9 cellular contexts compared by ENCODE assay signal in the genomic region with DNA sequence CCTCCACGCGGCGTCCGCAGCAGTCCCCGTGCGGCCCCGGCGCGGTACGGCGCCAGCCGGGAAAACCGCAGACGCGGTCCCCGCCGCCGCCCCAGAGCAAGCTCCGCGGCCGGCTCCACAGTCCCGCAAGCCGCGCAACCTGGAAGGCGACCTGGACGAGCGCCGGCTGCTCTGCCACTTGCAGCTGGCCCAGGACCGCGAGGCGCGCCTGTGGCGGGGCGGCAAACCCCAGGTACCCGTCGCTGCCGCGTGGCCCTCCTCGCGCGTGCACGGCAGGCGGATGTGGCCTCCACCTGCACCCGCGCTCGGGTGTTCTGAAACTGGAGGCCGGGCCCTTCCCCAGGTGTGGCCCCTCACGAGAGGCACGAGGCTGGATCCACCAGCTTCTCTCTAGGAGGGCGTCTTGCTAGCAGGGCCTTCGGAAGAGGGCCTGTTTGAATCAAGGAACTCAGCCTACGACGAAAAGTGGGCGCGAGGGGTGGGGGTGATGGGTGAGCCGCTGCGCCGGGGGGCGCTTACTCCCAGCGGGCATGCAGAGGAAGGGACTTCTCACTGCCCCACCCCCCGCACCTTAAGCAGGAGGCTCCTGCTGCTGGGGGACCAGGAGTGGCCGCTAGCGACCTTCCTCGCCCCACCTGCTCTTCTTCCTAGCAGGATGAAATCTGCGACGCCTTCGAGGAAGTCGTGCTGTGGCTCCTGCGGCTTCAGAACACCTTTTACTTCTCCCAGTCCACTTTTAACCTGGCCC. TPM values are rescaled to one million over a fixed set of nuclear protein-coding genes. Genes with fewer than 3 reads are reported as not detected.
DNase-seq lines count a peak whose midpoint lies in the region; ATAC-seq lines count a peak whose summit lies in the region.
"Had no signal": no experiment of that assay in that cellular context is flagged by ENCODE, and none has a peak within 500 bp of the region (broad histone marks: within the 10 kb centered on the region; RNA-seq: fewer than 3 reads in every experiment).

No MANE protein-coding gene starts in this region.

- peak overlapping the region; percentile 49 for H3K4me3 Mint-ChIP-seq in activated T-helper 2 cell treated with anti-CD3 and anti-CD28 coated beads, Interferon-gamma antibody, Interleukin-2, Interleukin-4, amounts not matched to agents 10 μg/mL and 5 μg/mL and 100 μg/mL, durations not matched to agents 14 hours and 24 hours and 36 hours (ENCODE audit: low read depth)

- no peaks in the 10 kb centered on the region for H3K9me3 Mint-ChIP-seq in activated T-helper 2 cell treated with anti-CD3 and anti-CD28 coated beads, Interferon-gamma antibody, Interleukin-2, Interleukin-4, amounts not matched to agents 10 μg/mL and 5 μg/mL and 100 μg/mL, durations not matched to agents 14 hours and 24 hours and 36 hours

- peaks cover 26% of the 10 kb centered on the region for H3K27me3 Mint-ChIP-seq in activated T-helper 2 cell treated with anti-CD3 and anti-CD28 coated beads, Interferon-gamma antibody, Interleukin-2, Interleukin-4, amounts not matched to agents 10 μg/mL and 5 μg/mL and 100 μg/mL, durations not matched to agents 14 hours and 24 hours and 36 hours (ENCODE audit: low read depth)

- peaks cover 32% of the 10 kb centered on the region for H3K4me1 Mint-ChIP-seq in activated T-helper 2 cell treated with anti-CD3 and anti-CD28 coated beads, Interferon-gamma antibody, Interleukin-2, Interleukin-4, amounts not matched to agents 10 μg/mL and 5 μg/mL and 100 μg/mL, durations not matched to agents 14 hours and 24 hours and 36 hours (ENCODE audit: low read depth)

- peaks cover 6% of the 10 kb centered on the region for H3K36me3 Mint-ChIP-seq in activated T-helper 2 cell treated with anti-CD3 and anti-CD28 coated beads, Interferon-gamma antibody, Interleukin-2, Interleukin-4, amounts not matched to agents 10 μg/mL and 5 μg/mL and 100 μg/mL, durations not matched to agents 14 hours and 24 hours and 36 hours (ENCODE audit: low read depth)

- peak; percentile 22 for ATAC-seq in HG02885 (IDR thresholded peaks at IDR 0.05; ENCODE audit: poor library complexity, unreplicated experiment)
- no peak for ATAC-seq in HG02870 (IDR thresholded peaks at IDR 0.05; ENCODE audit: unreplicated experiment)
- no peak for ATAC-seq in GM21737 (IDR thresholded peaks at IDR 0.05; ENCODE audit: unreplicated experiment)

- intact Hi-C loops in activated T-helper 2 cell treated with anti-CD3 and anti-CD28 coated beads, Interferon-gamma antibody, Interleukin-2, Interleukin-4, amounts not matched to agents 10 μg/mL and 5 μg/mL and 100 μg/mL, durations not matched to agents 14 hours and 24 hours and 36 hours (cut with micrococcal nuclease) = no loop called here

- peak; percentile 49 for DNase-seq in activated T-helper 2 cell treated with anti-CD3 and anti-CD28 coated beads, Interferon-gamma antibody, Interleukin-2, Interleukin-4, amounts not matched to agents 10 μg/mL and 5 μg/mL and 100 μg/mL, durations not matched to agents 14 hours and 24 hours and 36 hours (ENCODE audit: low spot score)
- DNase-seq in islet precursor cell = peak; percentile 66
- peak; percentile 44 for DNase-seq in stimulated activated CD8-positive, alpha-beta memory T cell treated with anti-CD3 and anti-CD28 coated beads, Interleukin-4, amount 100 ng/mL, for 48 hours
- no peak for DNase-seq in kidney tubule cell (ENCODE audit: low spot score)
- no peak for DNase-seq in pons (ENCODE audit: low spot score)

- no peak overlapping the region for H3K27ac Mint-ChIP-seq in activated T-helper 2 cell treated with anti-CD3 and anti-CD28 coated beads, Interferon-gamma antibody, Interleukin-2, Interleukin-4, amounts not matched to agents 10 μg/mL and 5 μg/mL and 100 μg/mL, durations not matched to agents 14 hours and 24 hours and 36 hours

RNA-seq across cellular contexts. Expression of a gene that starts 0.6 kb away (rescaled TPM):
- total RNA-seq in activated T-helper 2 cell treated with anti-CD3 and anti-CD28 coated beads, Interferon-gamma antibody, Interleukin-2, Interleukin-4, amounts not matched to agents 10 μg/mL and 5 μg/mL and 100 μg/mL, durations not matched to agents 14 hours and 24 hours and 36 hours = 7.6 and 7.7 TPM in 2 replicates
- total RNA-seq: NCI-H460 had no signal

RNA-seq across cellular contexts. Expression of a gene that starts 10.5 kb away (rescaled TPM):
- 40.7 and 41.4 TPM in 2 replicates for total RNA-seq in activated T-helper 2 cell treated with anti-CD3 and anti-CD28 coated beads, Interferon-gamma antibody, Interleukin-2, Interleukin-4, amounts not matched to agents 10 μg/mL and 5 μg/mL and 100 μg/mL, durations not matched to agents 14 hours and 24 hours and 36 hours

RNA-seq across cellular contexts. Expression of a gene that starts 29.2 kb away (rescaled TPM):
- 34.9 and 35.9 TPM in 2 replicates for total RNA-seq in activated T-helper 2 cell treated with anti-CD3 and anti-CD28 coated beads, Interferon-gamma antibody, Interleukin-2, Interleukin-4, amounts not matched to agents 10 μg/mL and 5 μg/mL and 100 μg/mL, durations not matched to agents 14 hours and 24 hours and 36 hours

Comparison
In these comparisons a context has a peak if more than half of its experiments do, and no peak if none do; other contexts are left out.
1. DNase-seq: peak in activated T-helper 2 cell treated with anti-CD3 and anti-CD28 coated beads, Interferon-gamma antibody, Interleukin-2, Interleukin-4, amounts not matched to agents 10 μg/mL and 5 μg/mL and 100 μg/mL, durations not matched to agents 14 hours and 24 hours and 36 hours (single experiment), islet precursor cell (single experiment) and stimulated activated CD8-positive, alpha-beta memory T cell treated with anti-CD3 and anti-CD28 coated beads, Interleukin-4, amount 100 ng/mL, for 48 hours (single experiment); none in kidney tubule cell (single experiment) and pons (single experiment).